ENCODE assay signal across 20 cellular contexts in the genomic region with DNA sequence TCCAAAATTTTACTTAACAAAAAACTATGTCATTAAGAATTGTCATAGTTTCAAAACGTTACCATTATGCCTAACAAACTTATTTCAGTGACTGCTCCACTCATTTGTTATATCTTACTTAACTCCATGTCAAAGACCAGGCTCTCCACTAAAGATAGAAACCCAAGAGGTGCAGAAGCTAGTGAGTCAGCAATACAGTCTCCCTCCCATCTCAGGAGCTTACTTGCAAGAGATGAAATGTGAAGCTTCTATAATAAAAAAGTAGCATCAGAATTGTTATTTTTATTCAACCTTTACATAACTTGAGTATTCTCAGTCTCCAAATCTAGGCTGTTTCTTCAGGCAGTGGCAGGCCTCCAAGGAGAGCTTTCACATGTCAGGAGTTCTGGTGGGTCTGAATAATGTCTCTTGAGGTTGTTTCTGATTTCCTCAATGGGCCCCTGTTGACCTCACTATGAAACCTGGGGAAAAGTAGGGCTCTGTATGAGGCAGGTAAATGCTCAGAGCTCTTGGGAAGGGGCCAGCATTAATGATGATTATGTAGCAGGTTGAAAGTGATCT.
DNase-seq lines count a peak whose midpoint lies in the region; ATAC-seq, FAIRE-seq and TF ChIP-seq lines count a peak whose summit lies in the region.
"Had no signal": no experiment of that assay in that cellular context is flagged by ENCODE, and none has a peak within 500 bp of the region (broad histone marks: within the 10 kb centered on the region; RNA-seq: fewer than 3 reads in every experiment).

No MANE protein-coding gene starts in this region.

- TF ChIP-seq CTCF in suprapubic skin (IDR thresholded peaks at IDR 0.05), result no peak
- TF ChIP-seq CTCF in kidney (IDR thresholded peaks at IDR 0.05; ENCODE audit: borderline replicate concordance, extremely low read depth, insufficient read depth), result no peak
- no peak for TF ChIP-seq CTCF in omental fat pad (IDR thresholded peaks at IDR 0.05)

- ATAC-seq in Right ventricle myocardium inferior (peak; percentile 25), right cardiac atrium (peak in 1 of 2 donors; percentile 32), GM19324 (IDR thresholded peaks at IDR 0.05; ENCODE audit: low FRiP score, unreplicated experiment) (no peak), omental fat pad (ENCODE audit: low FRiP score) (no peak)
- ATAC-seq: naive thymus-derived CD8-positive, alpha-beta T cell had no signal

- TF ChIP-seq EP300 in suprapubic skin (IDR thresholded peaks at IDR 0.05), result no peak

- no peaks in the 10 kb centered on the region for H3K4me1 ChIP-seq in right cardiac atrium (ENCODE audit: control insufficient read depth, insufficient read depth, low read length)
- H3K4me1 ChIP-seq in suprapubic skin, result peaks cover 32% of the 10 kb centered on the region
- peaks cover 6% of the 10 kb centered on the region in 2 donors for H3K4me1 ChIP-seq in kidney (ENCODE audit: control insufficient read depth in 1 of 2, insufficient read depth in 1 of 2, low read depth in 1 of 2, low read length in 2 of 2)
- H3K4me1 ChIP-seq: SJSA1, uterus had no signal

- intact Hi-C loops in Right ventricle myocardium inferior (cut with DNase I) (no loop called here), cardiac septum (cut with DNase I) (no loop called here), right cardiac atrium (cut with DNase I) (no loop called here), kidney (cut with DNase I) (no loop called here)

- no peak for FAIRE-seq in kidney (lab: Jason Lieb, UNC)
- FAIRE-seq: D721Med, islet of Langerhans had no signal

- H3K4me3 ChIP-seq in right cardiac atrium (ENCODE audit: low read length) (no peak overlapping the region), suprapubic skin (no peak overlapping the region), kidney (ENCODE audit: low read length in 2 of 2) (no peak overlapping the region)
- H3K4me3 ChIP-seq: HAP-1, SJSA1, uterus had no signal

- no peaks in the 10 kb centered on the region for H3K9me3 ChIP-seq in right cardiac atrium (ENCODE audit: control insufficient read depth, low read length)
- no peaks in the 10 kb centered on the region for H3K9me3 ChIP-seq in suprapubic skin
- no peaks in the 10 kb centered on the region for H3K9me3 ChIP-seq in kidney (ENCODE audit: control insufficient read depth in 1 of 2, low read length in 2 of 2)
- H3K9me3 ChIP-seq: HAP-1, SJSA1, uterus had no signal

- no peaks in the 10 kb centered on the region for H3K36me3 ChIP-seq in suprapubic skin
- H3K36me3 ChIP-seq in kidney (ENCODE audit: control insufficient read depth in 1 of 2, insufficient read depth in 2 of 2, low read length in 2 of 2), result no peaks in the 10 kb centered on the region
- H3K36me3 ChIP-seq: HAP-1, SJSA1, uterus, WERI-Rb-1 had no signal

- no peaks in the 10 kb centered on the region for H3K27me3 ChIP-seq in right cardiac atrium (ENCODE audit: control insufficient read depth, insufficient read depth)
- no peaks in the 10 kb centered on the region for H3K27me3 ChIP-seq in suprapubic skin
- H3K27me3 ChIP-seq: SJSA1, uterus had no signal

- DNase-seq in Right ventricle myocardium inferior (ENCODE audit: missing footprints) (no peak), cardiac septum (ENCODE audit: low spot score) (no peak), right cardiac atrium (peak in 1 of 3 donors; percentile 54), occipital lobe (lab: John Stamatoyannopoulos, UW) (peak; percentile 6), suprapubic skin (ENCODE audit: low spot score in 2 of 2) (no peak), kidney (no peak), omental fat pad (ENCODE audit: low spot score) (no peak)
- DNase-seq: activated naive CD4-positive, alpha-beta T cell treated with anti-CD3 and anti-CD28 coated beads for 36 hours; EL; naive thymus-derived CD8-positive, alpha-beta T cell; NCI-H1930; NCI-H345; uterus; WERI-Rb-1 had no signal

- WGBS in right cardiac atrium, result 25% methylated on average over 1 of the region's 1 CpG
- 44% methylated on average over 1 of the region's 1 CpG for WGBS in suprapubic skin

- TF ChIP-seq POLR2A in suprapubic skin (IDR thresholded peaks at IDR 0.05), result no peak

- H3K27ac ChIP-seq in right cardiac atrium (ENCODE audit: low read length), result peak overlapping the region; percentile 33
- H3K27ac ChIP-seq in suprapubic skin, result peak overlapping the region; percentile 24
- H3K27ac ChIP-seq in kidney (ENCODE audit: low read depth in 2 of 2, low read length in 2 of 2), result no peak overlapping the region
- H3K27ac ChIP-seq: 22Rv1, SJSA1, uterus, WERI-Rb-1 had no signal

- no peak overlapping the region for H3K9ac ChIP-seq in kidney (ENCODE audit: low read length in 2 of 2)

Comparison
In these comparisons a context has a peak if more than half of its experiments do, and no peak if none do; other contexts are left out.
1. H3K27ac ChIP-seq: peak in right cardiac atrium (single experiment) and suprapubic skin (single experiment); none in kidney (0 of 2).